In genomic region chr5:171596391-171596878, GRCh38 we compare ENCODE assay signal across 11 cellular contexts.
DNase-seq lines count a peak whose midpoint lies in the region; TF ChIP-seq lines count a peak whose summit lies in the region.
"Had no signal": no experiment of that assay in that cellular context is flagged by ENCODE, and none has a peak within 500 bp of the region (broad histone marks: within the 10 kb centered on the region; RNA-seq: fewer than 3 reads in every experiment).

No MANE protein-coding gene starts in this region.

- H3K4me3 Mint-ChIP-seq in activated naive CD8-positive, alpha-beta T cell treated with anti-CD3 and anti-CD28 coated beads for 36 hours = no peak overlapping the region

- H3K27ac ChIP-seq in ACC112 (ENCODE audit: low read depth, low read length) = peak overlapping the region; percentile 52
- H3K27ac ChIP-seq: testis had no signal

- H3K36me3 ChIP-seq in ACC112 (ENCODE audit: insufficient read depth, low read length) = no peaks in the 10 kb centered on the region; the same call in 1 of the 2 replicates

- H3K4me1 ChIP-seq in ACC112 (ENCODE audit: control insufficient read depth, insufficient read depth, low read length, unreplicated experiment) = peaks cover 17% of the 10 kb centered on the region
- H3K4me1 ChIP-seq: testis had no signal

- peaks cover 17% of the 10 kb centered on the region for H3K4me1 Mint-ChIP-seq in activated naive CD8-positive, alpha-beta T cell treated with anti-CD3 and anti-CD28 coated beads for 36 hours

- H3K4me3 ChIP-seq in ACC112 (ENCODE audit: low read depth, low read length) = no peak overlapping the region
- H3K4me3 ChIP-seq: mucosa of descending colon, testis had no signal

- H3K27me3 Mint-ChIP-seq in activated naive CD8-positive, alpha-beta T cell treated with anti-CD3 and anti-CD28 coated beads for 36 hours = peaks cover 15% of the 10 kb centered on the region

- 0 out of 2 replicates have a peak, but pooled peaks cover 5% of the 10 kb centered on the region for H3K27me3 ChIP-seq in ACC112 (ENCODE audit: insufficient read depth, low read length)
- H3K27me3 ChIP-seq: testis had no signal

- no peaks in the 10 kb centered on the region for H3K79me2 ChIP-seq in ACC112 (ENCODE audit: control insufficient read depth, insufficient read depth, low read length, unreplicated experiment)

- DNase-seq in fibroblast of peridontal ligament (ENCODE audit: extremely low read depth) = peak; percentile 64
- peak; percentile 91 for DNase-seq in mesenteric fat pad (ENCODE audit: low spot score)
- DNase-seq in T-helper 9 cell = no peak
- no peak for DNase-seq in activated naive CD8-positive, alpha-beta T cell treated with anti-CD3 and anti-CD28 coated beads for 36 hours
- DNase-seq in amniotic stem cell (lab: John Stamatoyannopoulos, UW) = no peak
- DNase-seq in effector CD8-positive, alpha-beta T cell (lab: John Stamatoyannopoulos, UW) = no peak
- DNase-seq: mucosa of descending colon, NCI-H1694 treated with DMSO at 0.1 percent for 48 hours, testis had no signal

- peaks cover 2% of the 10 kb centered on the region for H3K9me3 Mint-ChIP-seq in activated naive CD8-positive, alpha-beta T cell treated with anti-CD3 and anti-CD28 coated beads for 36 hours

- H3K36me3 Mint-ChIP-seq in activated naive CD8-positive, alpha-beta T cell treated with anti-CD3 and anti-CD28 coated beads for 36 hours = no peaks in the 10 kb centered on the region

- no peak overlapping the region for H3K27ac Mint-ChIP-seq in activated naive CD8-positive, alpha-beta T cell treated with anti-CD3 and anti-CD28 coated beads for 36 hours

- H2AFZ ChIP-seq in ACC112 (ENCODE audit: low read length, unreplicated experiment) = no peak overlapping the region

TF ChIP-seq in PFSK-1, 5 proteins besides CTCF, POLR2A, EP300 and RAD21:
- TF ChIP-seq FOXP2 (optimal IDR thresholded peaks at IDR 0.05; ENCODE audit: borderline replicate concordance, extremely low read depth, extremely low read length, insufficient read depth) (peak; percentile 49), POLR2AphosphoS5 (IDR thresholded peaks at IDR 0.05; ENCODE audit: low read depth, low read length) (no peak), SIN3A (IDR thresholded peaks at IDR 0.05; ENCODE audit: borderline replicate concordance, insufficient read depth, low read length) (0 out of 2 replicates have a peak, but pooled peaks have one; percentile 18), REST (IDR thresholded peaks at IDR 0.05; ENCODE audit: insufficient read depth in 1 of 2, low read depth in 2 of 2, low read length in 2 of 2) (0 out of 4 replicates have a peak, but pooled peaks of 1 of the 2 experiments have one; percentile 33), TAF1 (IDR thresholded peaks at IDR 0.05; ENCODE audit: borderline replicate concordance, insufficient read depth, low read length) (no peak)
TF ChIP-seq in PFSK-1: peak in this region for 3.

Comparison
In these comparisons a context has a peak if more than half of its experiments do, and no peak if none do; other contexts are left out.
1. DNase-seq: peak in fibroblast of peridontal ligament (single experiment) and mesenteric fat pad (single experiment); none in T-helper 9 cell (single experiment), activated naive CD8-positive, alpha-beta T cell treated with anti-CD3 and anti-CD28 coated beads for 36 hours (single experiment), amniotic stem cell (single experiment) and effector CD8-positive, alpha-beta T cell (single experiment).